Comparison of ENCODE assay signal across 8 cellular contexts in genomic region chr3:108221403-108221802, GRCh38. TPM values are rescaled to one million over a fixed set of nuclear protein-coding genes. Genes with fewer than 3 reads are reported as not detected.
DNase-seq lines count a peak whose midpoint lies in the region; ATAC-seq, FAIRE-seq and TF ChIP-seq lines count a peak whose summit lies in the region.

No MANE protein-coding gene starts in this region.

- H3K27ac Mint-ChIP-seq in activated T-helper 2 cell treated with anti-CD3 and anti-CD28 coated beads, Interferon-gamma antibody, Interleukin-2, Interleukin-4, amounts not matched to agents 10 μg/mL and 5 μg/mL and 100 μg/mL, durations not matched to agents 14 hours and 24 hours and 36 hours, result peak overlapping the region; percentile 89

- H3K36me3 Mint-ChIP-seq in activated T-helper 2 cell treated with anti-CD3 and anti-CD28 coated beads, Interferon-gamma antibody, Interleukin-2, Interleukin-4, amounts not matched to agents 10 μg/mL and 5 μg/mL and 100 μg/mL, durations not matched to agents 14 hours and 24 hours and 36 hours (ENCODE audit: low read depth), result peaks cover 7% of the 10 kb centered on the region

- peaks cover 2% of the 10 kb centered on the region for H3K27me3 Mint-ChIP-seq in activated T-helper 2 cell treated with anti-CD3 and anti-CD28 coated beads, Interferon-gamma antibody, Interleukin-2, Interleukin-4, amounts not matched to agents 10 μg/mL and 5 μg/mL and 100 μg/mL, durations not matched to agents 14 hours and 24 hours and 36 hours (ENCODE audit: low read depth)

- H3K4me2 ChIP-seq in SK-N-SH, result peak overlapping the region; percentile 69

- CTCF ChIA-PET in SK-N-SH (lab: Yijun Ruan, JAX), result no interaction called here

- peak overlapping the region; percentile 94 for H3K4me3 Mint-ChIP-seq in activated T-helper 2 cell treated with anti-CD3 and anti-CD28 coated beads, Interferon-gamma antibody, Interleukin-2, Interleukin-4, amounts not matched to agents 10 μg/mL and 5 μg/mL and 100 μg/mL, durations not matched to agents 14 hours and 24 hours and 36 hours (ENCODE audit: low read depth)

- no peak for ATAC-seq in SK-N-SH treated with all-trans-retinoic acid at 6 μM for 48 hours
- no peak for ATAC-seq in HG02884 (IDR thresholded peaks at IDR 0.05; ENCODE audit: unreplicated experiment)

- WGBS in SK-N-SH (ENCODE audit: low lambda C conversion rate), result 26% methylated on average over 6 of the region's 6 CpGs

- peaks cover 44% of the 10 kb centered on the region for H3K4me1 Mint-ChIP-seq in activated T-helper 2 cell treated with anti-CD3 and anti-CD28 coated beads, Interferon-gamma antibody, Interleukin-2, Interleukin-4, amounts not matched to agents 10 μg/mL and 5 μg/mL and 100 μg/mL, durations not matched to agents 14 hours and 24 hours and 36 hours (ENCODE audit: low read depth)

- POLR2A ChIA-PET in SK-N-SH (lab: Yijun Ruan, JAX), result no interaction called here

- H4K20me1 ChIP-seq in SK-N-SH (ENCODE audit: insufficient read depth), result no peaks in the 10 kb centered on the region

- H3K9me2 ChIP-seq in SK-N-SH, result no peaks in the 10 kb centered on the region

- no peaks in the 10 kb centered on the region for H3K27me3 ChIP-seq in SK-N-SH (ENCODE audit: insufficient read depth)

- FAIRE-seq in kidney (lab: Jason Lieb, UNC), result no peak

- no peaks in the 10 kb centered on the region for H3K9me3 Mint-ChIP-seq in activated T-helper 2 cell treated with anti-CD3 and anti-CD28 coated beads, Interferon-gamma antibody, Interleukin-2, Interleukin-4, amounts not matched to agents 10 μg/mL and 5 μg/mL and 100 μg/mL, durations not matched to agents 14 hours and 24 hours and 36 hours

- TF ChIP-seq EP300 in SK-N-SH (IDR thresholded peaks at IDR 0.05; ENCODE audit: borderline replicate concordance in 1 of 2, low read depth in 1 of 2, low read length in 1 of 2), result no peak

- H3K36me3 ChIP-seq in SK-N-SH (replicated peaks in 1 of 2; ENCODE audit: control insufficient read depth in 1 of 2, insufficient read depth in 2 of 2, low read length in 1 of 2) (peaks cover 14% of the 10 kb centered on the region in 2 experiments), kidney (ENCODE audit: control insufficient read depth in 1 of 2, insufficient read depth in 2 of 2, low read length in 2 of 2) (no peaks in the 10 kb centered on the region)

- H3K4me1 ChIP-seq in SK-N-SH (ENCODE audit: control insufficient read depth in 1 of 2, insufficient read depth in 2 of 2, low read depth in 1 of 2, low read length in 1 of 2) (peaks cover 18 to 36% of the 10 kb centered on the region in 2 experiments; a peak in 3 of 4 replicates), kidney (ENCODE audit: control insufficient read depth in 1 of 2, insufficient read depth in 1 of 2, low read depth in 1 of 2, low read length in 2 of 2) (peaks cover 6 to 10% of the 10 kb centered on the region in 2 donors)

- no peak for TF ChIP-seq RAD21 in SK-N-SH (IDR thresholded peaks at IDR 0.05; ENCODE audit: low read length)

- DNase-seq in SK-N-SH (no peak), kidney (no peak), substantia nigra (lab: John Stamatoyannopoulos, UW) (no peak), NCI-H345 (lab: John Stamatoyannopoulos, UW) (no peak), NCI-H524 (lab: John Stamatoyannopoulos, UW) (no peak)
- DNase-seq in activated T-helper 2 cell treated with anti-CD3 and anti-CD28 coated beads, Interferon-gamma antibody, Interleukin-2, Interleukin-4, amounts not matched to agents 10 μg/mL and 5 μg/mL and 100 μg/mL, durations not matched to agents 14 hours and 24 hours and 36 hours (ENCODE audit: low spot score), result no peak

- H3K4me3 ChIP-seq in SK-N-SH (ENCODE audit: low read depth in 2 of 2, low read length in 1 of 2), result peak overlapping the region; percentile 73 to 82
- peak overlapping the region; percentile 85 to 87 for H3K4me3 ChIP-seq in kidney (ENCODE audit: low read length in 2 of 2)

- no peak overlapping the region for H2AFZ ChIP-seq in SK-N-SH (ENCODE audit: low read depth)

- intact Hi-C loops in activated T-helper 2 cell treated with anti-CD3 and anti-CD28 coated beads, Interferon-gamma antibody, Interleukin-2, Interleukin-4, amounts not matched to agents 10 μg/mL and 5 μg/mL and 100 μg/mL, durations not matched to agents 14 hours and 24 hours and 36 hours (cut with micrococcal nuclease), result loop anchor here (5.0 kb wide), 2 partner anchors 186 to 256 kb away; no protein-coding TSS in a partner anchor
- intact Hi-C loops in kidney (cut with DNase I), result no loop called here

- H3K79me2 ChIP-seq in SK-N-SH (ENCODE audit: insufficient read depth), result peaks cover 25% of the 10 kb centered on the region

- TF ChIP-seq CTCF in SK-N-SH (IDR thresholded peaks at IDR 0.05), result no peak
- no peak for TF ChIP-seq CTCF in kidney (IDR thresholded peaks at IDR 0.05; ENCODE audit: borderline replicate concordance, extremely low read depth, insufficient read depth)

- H3K27ac ChIP-seq in SK-N-SH (ENCODE audit: low read depth in 2 of 2, low read length in 1 of 2), result peak overlapping the region; percentile 72 to 84; a peak in 2 of 4 replicates
- no peak overlapping the region for H3K27ac ChIP-seq in kidney (ENCODE audit: low read depth in 2 of 2, low read length in 2 of 2)
- H3K27ac ChIP-seq in substantia nigra (ENCODE audit: low read depth, low read length, poor library complexity, severe bottlenecking), result peak overlapping the region; percentile 69

- H3K9me3 ChIP-seq in SK-N-SH (no peaks in the 10 kb centered on the region), kidney (ENCODE audit: control insufficient read depth in 1 of 2, low read length in 2 of 2) (no peaks in the 10 kb centered on the region)

- H3K9ac ChIP-seq in SK-N-SH, result peak overlapping the region; percentile 93
- H3K9ac ChIP-seq in kidney (ENCODE audit: low read length in 2 of 2), result peak overlapping the region; percentile 74 to 89

- peaks cover 11% of the 10 kb centered on the region for H3F3A ChIP-seq in SK-N-SH (replicated peaks; ENCODE audit: insufficient read depth)

TF ChIP-seq in SK-N-SH, 30 proteins besides CTCF, POLR2A, EP300 and RAD21 (continues in another document):
- TF ChIP-seq, protein P1, sequence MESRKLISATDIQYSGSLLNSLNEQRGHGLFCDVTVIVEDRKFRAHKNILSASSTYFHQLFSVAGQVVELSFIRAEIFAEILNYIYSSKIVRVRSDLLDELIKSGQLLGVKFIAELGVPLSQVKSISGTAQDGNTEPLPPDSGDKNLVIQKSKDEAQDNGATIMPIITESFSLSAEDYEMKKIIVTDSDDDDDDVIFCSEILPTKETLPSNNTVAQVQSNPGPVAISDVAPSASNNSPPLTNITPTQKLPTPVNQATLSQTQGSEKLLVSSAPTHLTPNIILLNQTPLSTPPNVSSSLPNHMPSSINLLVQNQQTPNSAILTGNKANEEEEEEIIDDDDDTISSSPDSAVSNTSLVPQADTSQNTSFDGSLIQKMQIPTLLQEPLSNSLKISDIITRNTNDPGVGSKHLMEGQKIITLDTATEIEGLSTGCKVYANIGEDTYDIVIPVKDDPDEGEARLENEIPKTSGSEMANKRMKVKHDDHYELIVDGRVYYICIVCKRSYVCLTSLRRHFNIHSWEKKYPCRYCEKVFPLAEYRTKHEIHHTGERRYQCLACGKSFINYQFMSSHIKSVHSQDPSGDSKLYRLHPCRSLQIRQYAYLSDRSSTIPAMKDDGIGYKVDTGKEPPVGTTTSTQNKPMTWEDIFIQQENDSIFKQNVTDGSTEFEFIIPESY (IDR thresholded peaks at IDR 0.05; ENCODE audit: borderline replicate concordance, low read depth), result no peak
- TF ChIP-seq, protein P2, sequence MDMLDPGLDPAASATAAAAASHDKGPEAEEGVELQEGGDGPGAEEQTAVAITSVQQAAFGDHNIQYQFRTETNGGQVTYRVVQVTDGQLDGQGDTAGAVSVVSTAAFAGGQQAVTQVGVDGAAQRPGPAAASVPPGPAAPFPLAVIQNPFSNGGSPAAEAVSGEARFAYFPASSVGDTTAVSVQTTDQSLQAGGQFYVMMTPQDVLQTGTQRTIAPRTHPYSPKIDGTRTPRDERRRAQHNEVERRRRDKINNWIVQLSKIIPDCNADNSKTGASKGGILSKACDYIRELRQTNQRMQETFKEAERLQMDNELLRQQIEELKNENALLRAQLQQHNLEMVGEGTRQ (IDR thresholded peaks at IDR 0.05; ENCODE audit: borderline replicate concordance, low read depth, low read length), result no peak
- TF ChIP-seq CHD2 (IDR thresholded peaks at IDR 0.05; ENCODE audit: low read length, partially characterized antibody), result no peak

TF ChIP-seq in SK-N-SH treated with all-trans-retinoic acid at 6 μM for 48 hours, 23 proteins besides CTCF, POLR2A, EP300 and RAD21 (continues in another document):
- TF ChIP-seq BACH2 (CRISPR knock-in tag; IDR thresholded peaks at IDR 0.05; ENCODE audit: borderline replicate concordance) (no peak), ZFP30 (CRISPR knock-in tag; IDR thresholded peaks at IDR 0.05) (no peak), ZC3H10 (CRISPR knock-in tag; IDR thresholded peaks at IDR 0.05) (no peak), ZNF8 (CRISPR knock-in tag; IDR thresholded peaks at IDR 0.05) (no peak), TSHZ2 (CRISPR knock-in tag; IDR thresholded peaks at IDR 0.05) (no peak)

RNA-seq across cellular contexts. Expression of gene IFT57, which starts 0.8 kb away (rescaled TPM):
- polyA plus RNA-seq in SK-N-SH (2012; rRNA removed) (47.8 and 81.6 TPM in 2 replicates), kidney (ENCODE audit: insufficient read depth, low read depth, low replicate concordance) (64.0 TPM)
- polyA plus RNA-seq in SK-N-SH (2012; cell fraction: cytosol; rRNA removed), result 72.9 and 102 TPM in 2 replicates
- polyA plus RNA-seq in SK-N-SH (2012; cell fraction: nucleus; rRNA removed), result 68.9 and 85.2 TPM in 2 replicates
- 21.6 and 22.0 TPM in 2 replicates for total RNA-seq in activated T-helper 2 cell treated with anti-CD3 and anti-CD28 coated beads, Interferon-gamma antibody, Interleukin-2, Interleukin-4, amounts not matched to agents 10 μg/mL and 5 μg/mL and 100 μg/mL, durations not matched to agents 14 hours and 24 hours and 36 hours
- total RNA-seq in kidney, result 70.4 TPM

Comparison
In these comparisons a context has a peak if more than half of its experiments do, and no peak if none do; other contexts are left out.
1. H3K27ac ChIP-seq: peak in SK-N-SH (2 of 2) and substantia nigra (single experiment); none in kidney (0 of 2).